8 cellular contexts compared by ENCODE assay signal in the genomic region with DNA sequence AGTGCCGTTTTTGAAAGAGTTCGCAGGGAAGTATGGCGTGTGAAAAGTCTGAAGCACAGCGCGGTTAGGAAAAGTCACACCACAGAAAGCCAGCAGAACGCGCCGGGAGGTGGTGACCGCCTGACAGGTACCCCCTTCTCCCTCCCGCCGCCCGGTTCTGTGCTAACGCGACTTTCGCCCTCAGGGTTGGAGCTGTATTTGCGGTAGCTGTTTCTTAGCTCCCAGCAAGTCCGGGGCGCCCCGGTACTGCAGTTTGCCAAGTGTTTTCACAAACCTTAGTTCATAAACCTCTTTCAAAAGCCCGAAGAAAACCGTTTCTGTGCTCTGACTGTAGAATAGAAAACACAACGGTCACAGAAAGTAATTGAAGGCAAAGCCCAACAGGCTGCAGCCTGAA. TPM values are rescaled to one million over a fixed set of nuclear protein-coding genes. Genes with fewer than 3 reads are reported as not detected.
A peak's percentile ranks its signal among the peaks of the same experiment; 100 is the strongest.
DNase-seq lines count a peak whose midpoint lies in the region; ATAC-seq and TF ChIP-seq lines count a peak whose summit lies in the region.

No MANE protein-coding gene starts in this region.

- H3K36me3 Mint-ChIP-seq in activated T-helper 2 cell treated with anti-CD3 and anti-CD28 coated beads, Interferon-gamma antibody, Interleukin-2, Interleukin-4, amounts not matched to agents 10 μg/mL and 5 μg/mL and 100 μg/mL, durations not matched to agents 14 hours and 24 hours and 36 hours (ENCODE audit: low read depth): peaks cover 12% of the 10 kb centered on the region

- WGBS in ovary, 3 donors: 0% methylated on average over 22 of the region's 22 CpGs

- TF ChIP-seq CTCF in ovary (IDR thresholded peaks at IDR 0.05): no peak

- no peaks in the 10 kb centered on the region for H3K9me3 ChIP-seq in ovary

- no peaks in the 10 kb centered on the region for H3K36me3 ChIP-seq in ovary

- ATAC-seq in HG02623 (IDR thresholded peaks at IDR 0.05; ENCODE audit: unreplicated experiment): peak; percentile 43

- DNase-seq in NCI-H2107 treated with DMSO at 0.1 percent for 48 hours (lab: John Stamatoyannopoulos, UW; ENCODE audit: unreplicated experiment) (peak; percentile 52), NCI-H2107 (lab: John Stamatoyannopoulos, UW) (no peak), NCI-H345 (lab: John Stamatoyannopoulos, UW) (peak; percentile 26), glomerular visceral epithelial cell (ENCODE audit: extremely low spot score) (peak; percentile 56), ovary (peak in 4 of 5 donors; percentile 34 to 61 (median 56)), epidermal melanocyte (ENCODE audit: insufficient read length, low spot score) (no peak)
- no peak for DNase-seq in activated T-helper 2 cell treated with anti-CD3 and anti-CD28 coated beads, Interferon-gamma antibody, Interleukin-2, Interleukin-4, amounts not matched to agents 10 μg/mL and 5 μg/mL and 100 μg/mL, durations not matched to agents 14 hours and 24 hours and 36 hours (ENCODE audit: low spot score)

- H3K9me3 Mint-ChIP-seq in activated T-helper 2 cell treated with anti-CD3 and anti-CD28 coated beads, Interferon-gamma antibody, Interleukin-2, Interleukin-4, amounts not matched to agents 10 μg/mL and 5 μg/mL and 100 μg/mL, durations not matched to agents 14 hours and 24 hours and 36 hours: no peaks in the 10 kb centered on the region

- intact Hi-C loops in activated T-helper 2 cell treated with anti-CD3 and anti-CD28 coated beads, Interferon-gamma antibody, Interleukin-2, Interleukin-4, amounts not matched to agents 10 μg/mL and 5 μg/mL and 100 μg/mL, durations not matched to agents 14 hours and 24 hours and 36 hours (cut with micrococcal nuclease): loop anchor here (1.0 to 5.0 kb wide), 4 partner anchors 29 to 736 kb away; partner anchors contain the start of gene ARL6
- intact Hi-C loops in ovary (cut with DNase I): no loop called here

- peak overlapping the region; percentile 100 for H3K4me3 Mint-ChIP-seq in activated T-helper 2 cell treated with anti-CD3 and anti-CD28 coated beads, Interferon-gamma antibody, Interleukin-2, Interleukin-4, amounts not matched to agents 10 μg/mL and 5 μg/mL and 100 μg/mL, durations not matched to agents 14 hours and 24 hours and 36 hours (ENCODE audit: low read depth)

- no peak for TF ChIP-seq EP300 in ovary (IDR thresholded peaks at IDR 0.05)

- H3K27ac Mint-ChIP-seq in activated T-helper 2 cell treated with anti-CD3 and anti-CD28 coated beads, Interferon-gamma antibody, Interleukin-2, Interleukin-4, amounts not matched to agents 10 μg/mL and 5 μg/mL and 100 μg/mL, durations not matched to agents 14 hours and 24 hours and 36 hours: peak overlapping the region; percentile 67

- peaks cover 20% of the 10 kb centered on the region for H3K4me1 Mint-ChIP-seq in activated T-helper 2 cell treated with anti-CD3 and anti-CD28 coated beads, Interferon-gamma antibody, Interleukin-2, Interleukin-4, amounts not matched to agents 10 μg/mL and 5 μg/mL and 100 μg/mL, durations not matched to agents 14 hours and 24 hours and 36 hours (ENCODE audit: low read depth)

- H3K27me3 ChIP-seq in ovary: no peaks in the 10 kb centered on the region

- peak overlapping the region; percentile 82 for H3K27ac ChIP-seq in ovary

- H3K4me1 ChIP-seq in ovary (ENCODE audit: insufficient read depth): peaks cover 1% of the 10 kb centered on the region

- peaks cover 40% of the 10 kb centered on the region for H3K27me3 Mint-ChIP-seq in activated T-helper 2 cell treated with anti-CD3 and anti-CD28 coated beads, Interferon-gamma antibody, Interleukin-2, Interleukin-4, amounts not matched to agents 10 μg/mL and 5 μg/mL and 100 μg/mL, durations not matched to agents 14 hours and 24 hours and 36 hours (ENCODE audit: low read depth)

- no peak for TF ChIP-seq POLR2A in ovary (IDR thresholded peaks at IDR 0.05)

- peak overlapping the region; percentile 70 for H3K4me3 ChIP-seq in ovary

RNA-seq across cellular contexts. Expression of gene CRYBG3, which starts 0.4 kb away (rescaled TPM):
- 7.2 and 7.5 TPM in 2 replicates for total RNA-seq in activated T-helper 2 cell treated with anti-CD3 and anti-CD28 coated beads, Interferon-gamma antibody, Interleukin-2, Interleukin-4, amounts not matched to agents 10 μg/mL and 5 μg/mL and 100 μg/mL, durations not matched to agents 14 hours and 24 hours and 36 hours
- 10 to 100 TPM; 11.0 to 16.1 (median 13.3) TPM for total RNA-seq in ovary
- polyA plus RNA-seq in ovary: 1 to 10 TPM; 5.8 to 9.1 TPM

RNA-seq across cellular contexts. Expression of gene ARL6, which starts 56.9 kb away (rescaled TPM):
- total RNA-seq in activated T-helper 2 cell treated with anti-CD3 and anti-CD28 coated beads, Interferon-gamma antibody, Interleukin-2, Interleukin-4, amounts not matched to agents 10 μg/mL and 5 μg/mL and 100 μg/mL, durations not matched to agents 14 hours and 24 hours and 36 hours: 3.2 and 3.9 TPM in 2 replicates
- 10 to 100 TPM in 1 of 7 donors, 1 to 10 TPM in 6; 5.4 to 11.9 (median 7.1) TPM for total RNA-seq in ovary
- 1 to 10 TPM; 2.6 to 5.5 TPM for polyA plus RNA-seq in ovary

Comparison
In these comparisons a context has a peak if more than half of its experiments do, and no peak if none do; other contexts are left out.
1. DNase-seq: peak in NCI-H2107 treated with DMSO at 0.1 percent for 48 hours (single experiment), NCI-H345 (single experiment), glomerular visceral epithelial cell (single experiment) and ovary (4 of 5); none in NCI-H2107 (single experiment), activated T-helper 2 cell treated with anti-CD3 and anti-CD28 coated beads, Interferon-gamma antibody, Interleukin-2, Interleukin-4, amounts not matched to agents 10 μg/mL and 5 μg/mL and 100 μg/mL, durations not matched to agents 14 hours and 24 hours and 36 hours (single experiment) and epidermal melanocyte (single experiment).